Comparison of ENCODE assay signal across 23 cellular contexts in the genomic region with DNA sequence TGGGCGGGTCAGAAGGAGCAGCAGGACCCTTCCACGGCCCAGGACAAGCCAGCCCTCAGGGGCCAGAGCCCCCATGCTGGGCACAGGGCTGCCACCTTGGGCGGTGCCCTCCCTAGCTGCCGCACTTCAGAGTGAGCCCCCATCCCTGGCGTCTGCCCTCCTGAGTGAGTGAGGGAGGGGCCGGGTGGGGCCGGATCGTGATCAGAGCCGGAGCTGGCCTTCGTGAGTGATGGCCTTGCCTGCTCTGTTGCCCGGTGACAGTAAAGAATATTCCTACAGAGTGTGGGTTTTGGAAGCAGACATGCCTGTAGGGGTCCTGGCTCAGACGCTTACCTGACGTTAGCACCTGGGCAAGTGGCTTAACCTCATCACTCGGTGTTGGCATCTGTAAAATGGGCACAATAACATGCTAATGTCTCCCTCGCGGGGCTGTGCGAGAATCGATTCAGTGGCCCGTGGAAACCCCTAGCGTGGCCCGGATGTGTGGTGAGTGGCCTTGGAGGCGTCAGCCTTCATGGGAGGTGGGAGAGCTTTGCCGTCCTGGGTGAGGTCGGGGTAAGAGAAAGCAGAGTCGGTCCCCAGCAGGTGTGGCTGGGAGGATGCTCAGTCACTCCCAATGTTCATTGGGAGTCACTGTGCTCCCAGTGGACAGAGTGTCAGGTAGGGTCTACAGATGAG. TPM values are rescaled to one million over a fixed set of nuclear protein-coding genes. Genes with fewer than 3 reads are reported as not detected.
"Had no signal": no experiment of that assay in that cellular context is flagged by ENCODE, and none has a peak within 500 bp of the region (broad histone marks: within the 10 kb centered on the region; RNA-seq: fewer than 3 reads in every experiment).

No MANE protein-coding gene starts in this region.

- H3K79me2 ChIP-seq: hepatocyte had no signal

- H3K27me3 ChIP-seq: ovary, right atrium auricular region, uterus had no signal

- H3K4me1 Mint-ChIP-seq: naive thymus-derived CD8-positive, alpha-beta T cell; nephron; neural crest cell had no signal

- H3K4me2 ChIP-seq: hepatocyte had no signal

- H3K9me3 ChIP-seq: lower lobe of right lung, neutrophil, thoracic aorta, uterus had no signal

- H3K4me1 ChIP-seq: lower lobe of right lung, right atrium auricular region, suprapubic skin, tibial artery, uterus had no signal

- DNase-seq: lower lobe of right lung; occipital lobe; ovary; stimulated activated CD4-positive, alpha-beta T cell treated with anti-CD3 and anti-CD28 coated beads, Interleukin-12 subunit alpha, Interleukin-12 subunit beta, amount 100 ng/mL, for 4 hours; stimulated activated CD4-positive, alpha-beta T cell treated with anti-CD3 and anti-CD28 coated beads, Interleukin-15, amount 100 ng/mL, for 24 hours; stimulated activated CD4-positive, alpha-beta T cell treated with anti-CD3 and anti-CD28 coated beads, Interleukin-2, amount 100 ng/mL, for 24 hours; stimulated activated CD4-positive, alpha-beta T cell treated with anti-CD3 and anti-CD28 coated beads, Interleukin-4, amount 100 ng/mL, for 1 hour; stimulated activated naive CD4-positive, alpha-beta T cell; tibial artery; uterus had no signal

- H3K4me3 ChIP-seq: hepatocyte, lower lobe of right lung, ovary, right atrium auricular region, skin epidermis, suprapubic skin, thoracic aorta, tibial artery, uterus had no signal

- H2AFZ ChIP-seq: hepatocyte had no signal

- H3K27ac ChIP-seq: hepatocyte, lower lobe of right lung, neutrophil, ovary, right atrium auricular region, suprapubic skin, thoracic aorta, tibial artery, uterus had no signal

- H3K27ac Mint-ChIP-seq: naive thymus-derived CD8-positive, alpha-beta T cell; nephron; progenitor cell of endocrine pancreas; stimulated activated naive CD8-positive, alpha-beta T cell treated with anti-CD3 and anti-CD28 coated beads, Interleukin-15, Interleukin-2, amounts not matched to agents 100 ng/mL and 50 ng/mL, for 24 hours had no signal

- H3K36me3 ChIP-seq: lower lobe of right lung, neutrophil, ovary, right atrium auricular region, suprapubic skin, thoracic aorta, tibial artery, uterus had no signal

- ATAC-seq: lower lobe of right lung; naive thymus-derived CD8-positive, alpha-beta T cell; sciatic nerve had no signal

- H3K4me3 Mint-ChIP-seq: naive thymus-derived CD8-positive, alpha-beta T cell; nephron; neural crest cell; stimulated activated naive CD8-positive, alpha-beta T cell treated with anti-CD3 and anti-CD28 coated beads, Interleukin-15, Interleukin-2, amounts not matched to agents 100 ng/mL and 50 ng/mL, for 24 hours had no signal

RNA-seq across cellular contexts. Expression of gene JPH3, which starts 26.1 kb away (rescaled TPM):
- total RNA-seq: mammary epithelial cell; naive thymus-derived CD8-positive, alpha-beta T cell; suprapubic skin; thoracic aorta had no signal
- polyA plus RNA-seq: mammary epithelial cell had no signal
